19 cellular contexts compared by ENCODE assay signal in genomic region chr4:90977726-90978125, GRCh38.
DNase-seq lines count a peak whose midpoint lies in the region; ATAC-seq, FAIRE-seq and TF ChIP-seq lines count a peak whose summit lies in the region.
"Had no signal": no experiment of that assay in that cellular context is flagged by ENCODE, and none has a peak within 500 bp of the region (broad histone marks: within the 10 kb centered on the region; RNA-seq: fewer than 3 reads in every experiment).

No MANE protein-coding gene starts in this region.

- H3F3A ChIP-seq in SK-N-SH (replicated peaks; ENCODE audit: insufficient read depth) = no peaks in the 10 kb centered on the region
- no peaks in the 10 kb centered on the region for H3F3A ChIP-seq in PC-3 (ENCODE audit: low read length, unreplicated experiment)

- no peak for FAIRE-seq in endothelial cell of umbilical vein (lab: Jason Lieb, UNC)
- FAIRE-seq: A549, D721Med, G401.6, GM12891 had no signal

- WGBS in SK-N-SH (ENCODE audit: low lambda C conversion rate) = 29% methylated on average over 3 of the region's 3 CpGs

- no TSS peak for BruUV-seq in PC-3 (replicated peaks; lab: Mats Ljungman, UMichigan)
- no TSS peak for BruUV-seq in endothelial cell of umbilical vein (replicated peaks; lab: Mats Ljungman, UMichigan)

- H3K9me1 ChIP-seq in endothelial cell of umbilical vein (replicated peaks; ENCODE audit: control insufficient read depth, extremely low read depth, insufficient read depth, low read length) = no peaks in the 10 kb centered on the region

- no peak overlapping the region for H3K4me3 ChIP-seq in SK-N-SH (ENCODE audit: low read depth in 2 of 2, low read length in 1 of 2)
- H3K4me3 ChIP-seq in PC-3 (ENCODE audit: low read length) = no peak overlapping the region
- no peak overlapping the region for H3K4me3 ChIP-seq in endothelial cell of umbilical vein (replicated peaks in 1 of 3; ENCODE audit: insufficient read depth in 1 of 3, low read depth in 1 of 3, low read length in 3 of 3)
- H3K4me3 ChIP-seq: A549; BLaER1 treated with 17β-estradiol and CSF1 and Interleukin-3, amounts not matched to agents 10 nM and 100 nM had no signal

- H4K20me1 ChIP-seq in SK-N-SH (ENCODE audit: insufficient read depth) = no peaks in the 10 kb centered on the region
- H4K20me1 ChIP-seq in PC-3 (ENCODE audit: low read length) = no peaks in the 10 kb centered on the region
- no peaks in the 10 kb centered on the region for H4K20me1 ChIP-seq in endothelial cell of umbilical vein (replicated peaks; ENCODE audit: control insufficient read depth, extremely low read depth, insufficient read depth, low read length)
- H4K20me1 ChIP-seq: BLaER1 treated with 17β-estradiol and CSF1 and Interleukin-3, amounts not matched to agents 10 nM and 100 nM had no signal

- no peak overlapping the region for H3K4me2 ChIP-seq in SK-N-SH
- no peak overlapping the region for H3K4me2 ChIP-seq in PC-3 (ENCODE audit: low read length)
- no peak overlapping the region for H3K4me2 ChIP-seq in endothelial cell of umbilical vein (ENCODE audit: insufficient read depth, low read length)
- H3K4me2 ChIP-seq: A549; BLaER1 treated with 17β-estradiol and CSF1 and Interleukin-3, amounts not matched to agents 10 nM and 100 nM had no signal

- dilution Hi-C loops in endothelial cell of umbilical vein (cut with MboI; ENCODE audit: extremely low pct_ligation_motif_present, low sequenced_read_pairs) = no loop called here

- no peak for TF ChIP-seq EP300 in SK-N-SH (IDR thresholded peaks at IDR 0.05; ENCODE audit: borderline replicate concordance in 1 of 2, low read depth in 1 of 2, low read length in 1 of 2)

- CTCF ChIA-PET in SK-N-SH (lab: Yijun Ruan, JAX) (no interaction called here), PC-3 (lab: Charles Lee) (no interaction called here), endothelial cell of umbilical vein (lab: Charles Lee) (interaction anchor here (1.0 kb wide), 2 partner anchors 17 to 37 kb away, joined by 3 read pairs; no protein-coding TSS in a partner anchor)

- POLR2A ChIA-PET in SK-N-SH (lab: Yijun Ruan, JAX) (no interaction called here), PC-3 (lab: Charles Lee; ENCODE audit: unreplicated experiment) (no interaction called here), endothelial cell of umbilical vein (lab: Charles Lee) (no interaction called here)

- H3K27ac ChIP-seq in SK-N-SH (ENCODE audit: low read depth in 2 of 2, low read length in 1 of 2) (no peak overlapping the region), PC-3 (ENCODE audit: low read length) (no peak overlapping the region), endothelial cell of umbilical vein (ENCODE audit: insufficient read depth, low read depth, low read length) (no peak overlapping the region)
- H3K27ac ChIP-seq: 22Rv1; A549; BLaER1 treated with 17β-estradiol and CSF1 and Interleukin-3, amounts not matched to agents 10 nM and 100 nM; C4-2B had no signal

- H3K27me3 ChIP-seq in SK-N-SH (ENCODE audit: insufficient read depth) (no peaks in the 10 kb centered on the region), PC-3 (ENCODE audit: low read length) (no peaks in the 10 kb centered on the region), endothelial cell of umbilical vein (ENCODE audit: control insufficient read depth in 2 of 2, insufficient read depth in 2 of 2, low read length in 2 of 2) (no peaks in the 10 kb centered on the region)
- H3K27me3 ChIP-seq: BLaER1 treated with 17β-estradiol and CSF1 and Interleukin-3, amounts not matched to agents 10 nM and 100 nM had no signal

- intact Hi-C loops in PC-3 (cut with micrococcal nuclease) (no loop called here), endothelial cell of umbilical vein (cut with micrococcal nuclease) (no loop called here)

- DNase-seq in SK-N-SH = no peak
- peak; percentile 34 for DNase-seq in PC-3
- no peak for DNase-seq in endothelial cell of umbilical vein (ENCODE audit: low read depth, low spot score)
- DNase-seq in ureter (ENCODE audit: low spot score) = no peak
- DNase-seq: AML-193; Caco-2; Calu3; CD4-positive, alpha-beta T cell; CD8-positive, alpha-beta T cell; DMS79 treated with DMSO at 0.1 percent for 48 hours; GF-D8 had no signal

- no peak overlapping the region for H2AFZ ChIP-seq in SK-N-SH (ENCODE audit: low read depth)
- H2AFZ ChIP-seq in PC-3 (ENCODE audit: low read length) = no peak overlapping the region
- no peak overlapping the region for H2AFZ ChIP-seq in endothelial cell of umbilical vein (ENCODE audit: low read depth, low read length)

- no peaks in the 10 kb centered on the region for H3K79me2 ChIP-seq in SK-N-SH (ENCODE audit: insufficient read depth)
- no peaks in the 10 kb centered on the region for H3K79me2 ChIP-seq in PC-3 (ENCODE audit: low read length)
- H3K79me2 ChIP-seq in endothelial cell of umbilical vein (ENCODE audit: control insufficient read depth, insufficient read depth, low read length) = no peaks in the 10 kb centered on the region

- no peak for TF ChIP-seq POLR2A in endothelial cell of umbilical vein (IDR thresholded peaks at IDR 0.05; ENCODE audit: low read depth, low read length)

- no peaks in the 10 kb centered on the region; a peak in 1 of 4 replicates for H3K4me1 ChIP-seq in SK-N-SH (ENCODE audit: control insufficient read depth in 1 of 2, insufficient read depth in 2 of 2, low read depth in 1 of 2, low read length in 1 of 2)
- H3K4me1 ChIP-seq in PC-3 (ENCODE audit: insufficient read depth, low read length) = peaks cover 10% of the 10 kb centered on the region; the same call in 1 of the 2 replicates
- no peaks in the 10 kb centered on the region for H3K4me1 ChIP-seq in endothelial cell of umbilical vein (ENCODE audit: control insufficient read depth, extremely low read depth, insufficient read depth, low read length)
- H3K4me1 ChIP-seq: A549; BLaER1 treated with 17β-estradiol and CSF1 and Interleukin-3, amounts not matched to agents 10 nM and 100 nM; Caco-2 had no signal

- H3K36me3 ChIP-seq in SK-N-SH (replicated peaks in 1 of 2; ENCODE audit: control insufficient read depth in 1 of 2, insufficient read depth in 2 of 2, low read length in 1 of 2) = no peaks in the 10 kb centered on the region
- H3K36me3 ChIP-seq in PC-3 (ENCODE audit: low read depth, low read length) = no peaks in the 10 kb centered on the region
- no peaks in the 10 kb centered on the region for H3K36me3 ChIP-seq in endothelial cell of umbilical vein (ENCODE audit: control insufficient read depth in 2 of 2, extremely low read depth in 1 of 2, insufficient read depth in 2 of 2, low read length in 2 of 2)
- H3K36me3 ChIP-seq: BLaER1 treated with 17β-estradiol and CSF1 and Interleukin-3, amounts not matched to agents 10 nM and 100 nM had no signal

- no peak overlapping the region for H3K9ac ChIP-seq in SK-N-SH
- no peak overlapping the region for H3K9ac ChIP-seq in PC-3 (ENCODE audit: low read length)
- H3K9ac ChIP-seq in endothelial cell of umbilical vein (replicated peaks; ENCODE audit: extremely low read depth, insufficient read depth, low read length) = no peak overlapping the region
- H3K9ac ChIP-seq: BLaER1 treated with 17β-estradiol and CSF1 and Interleukin-3, amounts not matched to agents 10 nM and 100 nM had no signal

- ATAC-seq in SK-N-SH treated with all-trans-retinoic acid at 6 μM for 48 hours (no peak), PC-3 (no peak)
- ATAC-seq: A549; CD8-positive, alpha-beta T cell had no signal

- H3K9me2 ChIP-seq in SK-N-SH (no peaks in the 10 kb centered on the region), PC-3 (replicated peaks; ENCODE audit: low read length) (no peaks in the 10 kb centered on the region)

- no peak for TF ChIP-seq RAD21 in SK-N-SH (IDR thresholded peaks at IDR 0.05; ENCODE audit: low read length)

- TF ChIP-seq CTCF in SK-N-SH (IDR thresholded peaks at IDR 0.05) (no peak), PC-3 (conservative IDR thresholded peaks at IDR 0.05; ENCODE audit: low read depth, low read length) (no peak), endothelial cell of umbilical vein (IDR thresholded peaks at IDR 0.05; ENCODE audit: extremely low read depth in 1 of 2, insufficient read depth in 1 of 2, low read depth in 1 of 2, low read length in 2 of 2) (no peak)

- no peaks in the 10 kb centered on the region for H3K9me3 ChIP-seq in SK-N-SH
- no peaks in the 10 kb centered on the region for H3K9me3 ChIP-seq in PC-3 (ENCODE audit: low read length)
- H3K9me3 ChIP-seq in endothelial cell of umbilical vein (replicated peaks; ENCODE audit: control insufficient read depth, insufficient read depth, low read length) = no peaks in the 10 kb centered on the region
- H3K9me3 ChIP-seq: A549; BLaER1 treated with 17β-estradiol and CSF1 and Interleukin-3, amounts not matched to agents 10 nM and 100 nM; Caco-2 had no signal

TF ChIP-seq in SK-N-SH treated with all-trans-retinoic acid at 6 μM for 48 hours, 23 proteins besides CTCF, POLR2A, EP300 and RAD21 (continues in another document):
- TF ChIP-seq ZFP3 (CRISPR knock-in tag; IDR thresholded peaks at IDR 0.05) (peak; percentile 70; the same call in 1 of the 2 replicates), TCF4 (CRISPR knock-in tag; IDR thresholded peaks at IDR 0.05; ENCODE audit: borderline replicate concordance) (peak; percentile 41; the same call in 1 of the 2 replicates), ISL1 (CRISPR knock-in tag; IDR thresholded peaks at IDR 0.05) (peak; percentile 95)

TF ChIP-seq in SK-N-SH, 30 proteins besides CTCF, POLR2A, EP300 and RAD21 (continues in another document):
- TF ChIP-seq GATA2 (CRISPR knock-in tag; IDR thresholded peaks at IDR 0.05) (no peak), YY1 (IDR thresholded peaks at IDR 0.05; ENCODE audit: low read depth) (no peak), FOXJ3 (CRISPR knock-in tag; IDR thresholded peaks at IDR 0.05) (no peak), EZH2phosphoT487 (IDR thresholded peaks at IDR 0.05; ENCODE audit: borderline replicate concordance, low read depth) (no peak), TEAD4 (IDR thresholded peaks at IDR 0.05; ENCODE audit: borderline replicate concordance, insufficient read depth) (no peak), FOSL2 (IDR thresholded peaks at IDR 0.05; ENCODE audit: borderline replicate concordance, low read depth) (no peak)
- TF ChIP-seq, protein P1, sequence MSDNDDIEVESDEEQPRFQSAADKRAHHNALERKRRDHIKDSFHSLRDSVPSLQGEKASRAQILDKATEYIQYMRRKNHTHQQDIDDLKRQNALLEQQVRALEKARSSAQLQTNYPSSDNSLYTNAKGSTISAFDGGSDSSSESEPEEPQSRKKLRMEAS (IDR thresholded peaks at IDR 0.05; ENCODE audit: low read depth) = no peak

TF ChIP-seq in endothelial cell of umbilical vein, 7 proteins besides CTCF, POLR2A, EP300 and RAD21:
- TF ChIP-seq FOS (IDR thresholded peaks at IDR 0.05; ENCODE audit: borderline replicate concordance, insufficient read depth, low read length) (peak; percentile 10), POLR2AphosphoS5 (IDR thresholded peaks at IDR 0.05; ENCODE audit: insufficient read depth, low read depth, low read length) (no peak)
